ENCODE assay signal across 1 cellular context in the genomic region with DNA sequence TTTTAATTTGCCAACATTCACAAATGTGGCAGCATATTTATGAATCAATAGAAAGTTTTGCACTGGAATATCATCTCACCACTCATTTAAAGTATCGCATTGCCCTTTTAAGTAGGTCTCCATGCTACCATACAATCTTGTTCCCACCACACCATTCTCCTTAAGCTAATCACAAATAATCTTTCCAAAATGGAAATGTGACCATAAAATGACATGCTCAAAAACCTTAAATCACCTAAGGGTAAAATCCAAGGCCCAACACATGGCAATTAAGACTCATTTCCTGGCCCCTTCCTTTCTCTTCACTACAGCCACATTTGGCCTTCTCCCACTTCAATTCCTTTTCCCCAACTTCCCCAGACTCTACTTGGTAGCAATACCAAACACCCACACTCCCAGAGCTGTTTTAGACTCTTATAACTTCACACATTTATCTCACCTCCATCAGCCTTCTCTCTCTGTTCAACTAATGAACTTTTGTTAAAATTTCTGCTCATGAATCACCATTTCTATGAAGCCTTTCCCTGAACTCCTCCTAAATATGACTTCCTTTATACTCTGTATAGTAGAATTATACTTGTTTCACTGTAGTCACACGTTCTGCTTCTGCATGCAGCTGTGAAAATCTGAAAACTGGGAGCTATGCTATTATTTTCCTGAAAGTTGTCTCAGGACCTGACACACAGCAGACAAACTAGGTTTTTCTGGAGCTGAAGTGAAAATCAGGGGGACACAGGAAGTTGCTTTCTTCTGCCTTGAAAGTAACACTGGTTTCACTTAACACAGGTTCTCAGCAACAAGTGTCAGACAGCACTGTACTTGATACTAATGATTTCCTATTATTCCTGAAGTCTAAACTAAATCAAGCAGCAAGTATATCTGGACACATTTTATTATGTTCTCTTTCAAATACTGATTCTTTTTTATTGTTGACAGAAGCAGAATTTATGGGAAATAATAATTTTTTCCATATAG.
TF ChIP-seq lines count a peak whose summit lies in the region.

No MANE protein-coding gene starts in this region.

TF ChIP-seq in IMR-90, 13 proteins besides CTCF, POLR2A, EP300 and RAD21:
- no peak for TF ChIP-seq MAZ (IDR thresholded peaks at IDR 0.05; ENCODE audit: borderline replicate concordance, low read depth, low read length)
- no peak for TF ChIP-seq CHD1 (IDR thresholded peaks at IDR 0.05; ENCODE audit: low read depth, low read length)
- TF ChIP-seq CEBPB (IDR thresholded peaks at IDR 0.05; ENCODE audit: low read depth, low read length) = no peak
- TF ChIP-seq MAFK (IDR thresholded peaks at IDR 0.05; ENCODE audit: low read depth, low read length) = no peak
- TF ChIP-seq, protein P1, sequence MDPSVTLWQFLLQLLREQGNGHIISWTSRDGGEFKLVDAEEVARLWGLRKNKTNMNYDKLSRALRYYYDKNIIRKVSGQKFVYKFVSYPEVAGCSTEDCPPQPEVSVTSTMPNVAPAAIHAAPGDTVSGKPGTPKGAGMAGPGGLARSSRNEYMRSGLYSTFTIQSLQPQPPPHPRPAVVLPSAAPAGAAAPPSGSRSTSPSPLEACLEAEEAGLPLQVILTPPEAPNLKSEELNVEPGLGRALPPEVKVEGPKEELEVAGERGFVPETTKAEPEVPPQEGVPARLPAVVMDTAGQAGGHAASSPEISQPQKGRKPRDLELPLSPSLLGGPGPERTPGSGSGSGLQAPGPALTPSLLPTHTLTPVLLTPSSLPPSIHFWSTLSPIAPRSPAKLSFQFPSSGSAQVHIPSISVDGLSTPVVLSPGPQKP (IDR thresholded peaks at IDR 0.05; ENCODE audit: borderline replicate concordance, low read depth, low read length) = no peak
- TF ChIP-seq RCOR1 (IDR thresholded peaks at IDR 0.05; ENCODE audit: insufficient replicate concordance, low read length) = no peak
- no peak for TF ChIP-seq RFX5 (IDR thresholded peaks at IDR 0.05; ENCODE audit: low read depth, low read length)
- no peak for TF ChIP-seq NFE2L2 (IDR thresholded peaks at IDR 0.05; ENCODE audit: low read depth, low read length)
- no peak for TF ChIP-seq MXI1 (IDR thresholded peaks at IDR 0.05; ENCODE audit: borderline replicate concordance, low read depth, low read length)
- no peak for TF ChIP-seq SMC3 (IDR thresholded peaks at IDR 0.05; ENCODE audit: low read depth, low read length)
- no peak for TF ChIP-seq FOS (IDR thresholded peaks at IDR 0.05; ENCODE audit: low read depth, low read length)
- TF ChIP-seq, protein P2, sequence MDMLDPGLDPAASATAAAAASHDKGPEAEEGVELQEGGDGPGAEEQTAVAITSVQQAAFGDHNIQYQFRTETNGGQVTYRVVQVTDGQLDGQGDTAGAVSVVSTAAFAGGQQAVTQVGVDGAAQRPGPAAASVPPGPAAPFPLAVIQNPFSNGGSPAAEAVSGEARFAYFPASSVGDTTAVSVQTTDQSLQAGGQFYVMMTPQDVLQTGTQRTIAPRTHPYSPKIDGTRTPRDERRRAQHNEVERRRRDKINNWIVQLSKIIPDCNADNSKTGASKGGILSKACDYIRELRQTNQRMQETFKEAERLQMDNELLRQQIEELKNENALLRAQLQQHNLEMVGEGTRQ (IDR thresholded peaks at IDR 0.05; ENCODE audit: low read depth, low read length) = no peak
- no peak for TF ChIP-seq BHLHE40 (IDR thresholded peaks at IDR 0.05; ENCODE audit: low read depth, low read length)
